ENCODE assay signal across 7 cellular contexts in the genomic region with DNA sequence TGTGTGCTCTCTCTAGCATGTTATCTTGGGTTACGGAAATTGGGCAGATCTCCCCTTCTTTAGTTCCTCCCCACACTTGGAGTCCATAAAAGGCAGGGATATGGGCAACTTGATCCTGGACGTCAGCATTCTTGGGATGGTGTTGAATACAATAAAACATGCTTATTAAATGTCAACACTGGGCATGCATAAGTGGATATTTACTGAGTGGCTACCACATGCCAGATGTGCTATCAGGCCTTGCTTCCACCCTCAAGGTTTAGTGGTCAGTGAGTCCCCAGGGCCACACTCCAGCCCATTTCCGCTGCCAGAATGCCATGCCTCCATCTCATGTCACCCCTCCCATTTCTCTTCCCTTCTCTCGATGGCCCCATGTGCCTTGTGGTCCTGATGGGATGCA.
"Had no signal": no experiment of that assay in that cellular context is flagged by ENCODE, and none has a peak within 500 bp of the region (broad histone marks: within the 10 kb centered on the region; RNA-seq: fewer than 3 reads in every experiment).

No MANE protein-coding gene starts in this region.

- DNase-seq: H9, HCEC 1CT, KG1 had no signal

- H3K4me3 Mint-ChIP-seq: GM23338, H9, IgD-negative memory B cell had no signal

- H3K4me1 Mint-ChIP-seq: GM23338, H9, IgD-negative memory B cell had no signal

- H3K4me2 ChIP-seq: GM23338 had no signal

- ATAC-seq: GM23338, HepG2 had no signal

- H3K4me3 ChIP-seq: GM23338 had no signal

- H3K9me3 Mint-ChIP-seq: GM23338, IgD-negative memory B cell had no signal

- H3K27ac Mint-ChIP-seq: GM23338, IgD-negative memory B cell had no signal

- H2AFZ ChIP-seq: GM23338 had no signal

- H3K27ac ChIP-seq: HL-60 had no signal
